Comparison of ENCODE assay signal across 15 cellular contexts in genomic region chrX:6968231-6968630, GRCh38.
"Had no signal": no experiment of that assay in that cellular context is flagged by ENCODE, and none has a peak within 500 bp of the region (broad histone marks: within the 10 kb centered on the region; RNA-seq: fewer than 3 reads in every experiment).

No MANE protein-coding gene starts in this region.

- DNase-seq: activated B cell treated with CpG ODN at 0.5 μM for 24 hours; activated CD4-positive, alpha-beta T cell treated with anti-CD3 and anti-CD28 coated beads, Interleukin-2, amount 10 ng/mL, durations not matched to agents 24 days and 14 days; activated naive CD4-positive, alpha-beta T cell treated with anti-CD3 and anti-CD28 coated beads, Interleukin-2, amount 10 ng/mL, durations not matched to agents 7 days and 5 days; body of pancreas; cerebellar nuclear complex; dermis blood vessel endothelial cell; endodermal cell; erythroblast; immature natural killer cell; left colon; pancreas; small intestine; stomach; T-helper 2 cell had no signal

- ATAC-seq: body of pancreas, left colon, pancreas had no signal

- H3K4me3 ChIP-seq: body of pancreas, pancreas, stomach, thoracic aorta had no signal

- H3K27ac ChIP-seq: body of pancreas, pancreas, stomach, thoracic aorta had no signal

- H3K27me3 ChIP-seq: body of pancreas, pancreas, stomach had no signal

- H3K9me3 ChIP-seq: body of pancreas, pancreas, thoracic aorta had no signal

- H3K36me3 ChIP-seq: pancreas, stomach, thoracic aorta had no signal

- H3K4me1 ChIP-seq: body of pancreas, pancreas, stomach had no signal
